31 cellular contexts compared by ENCODE assay signal in genomic region chr2:120385355-120386127, GRCh38. TPM values are rescaled to one million over a fixed set of nuclear protein-coding genes. Genes with fewer than 3 reads are reported as not detected.
DNase-seq lines count a peak whose midpoint lies in the region; ATAC-seq and TF ChIP-seq lines count a peak whose summit lies in the region.
"Had no signal": no experiment of that assay in that cellular context is flagged by ENCODE, and none has a peak within 500 bp of the region (broad histone marks: within the 10 kb centered on the region; RNA-seq: fewer than 3 reads in every experiment).

No MANE protein-coding gene starts in this region.

- H3K9me3 ChIP-seq in A673 (ENCODE audit: low read depth, low read length, poor library complexity, severe bottlenecking) = no peaks in the 10 kb centered on the region
- H3K9me3 ChIP-seq in CD8-positive, alpha-beta T cell (ENCODE audit: low read length) = no peaks in the 10 kb centered on the region
- H3K9me3 ChIP-seq: left lung, neutrophil, thyroid gland had no signal

- H3K56ac ChIP-seq in mesendoderm (ENCODE audit: low read length) = no peak overlapping the region

- no peak overlapping the region for H3K9ac ChIP-seq in mesendoderm (ENCODE audit: low read length)
- H3K9ac ChIP-seq: GM23248 had no signal

- H3K27ac Mint-ChIP-seq in WTC11 (no peak overlapping the region), type B pancreatic cell (no peak overlapping the region)
- no peak overlapping the region for H3K27ac Mint-ChIP-seq in CD8-positive, alpha-beta T cell
- H3K27ac Mint-ChIP-seq: activated naive CD8-positive, alpha-beta T cell treated with anti-CD3 and anti-CD28 coated beads, Interleukin-2, amount 50 U/mL, for 24 hours; activated T-cell treated with anti-CD3 and anti-CD28 coated beads, Interleukin-2, amount 50 U/mL, for 72 hours; memory B cell; progenitor cell of endocrine pancreas had no signal

- H3K4me1 ChIP-seq in A673 (ENCODE audit: insufficient read depth, low read length, poor library complexity, severe bottlenecking) (peaks cover 5% of the 10 kb centered on the region), mesendoderm (ENCODE audit: control insufficient read depth, low read depth, low read length) (no peaks in the 10 kb centered on the region)
- no peaks in the 10 kb centered on the region for H3K4me1 ChIP-seq in CD8-positive, alpha-beta T cell (ENCODE audit: insufficient read depth, low read length)
- H3K4me1 ChIP-seq: left lung had no signal

- H3K4me3 Mint-ChIP-seq in WTC11 (no peak overlapping the region), type B pancreatic cell (no peak overlapping the region)
- H3K4me3 Mint-ChIP-seq in CD8-positive, alpha-beta T cell = no peak overlapping the region
- H3K4me3 Mint-ChIP-seq: activated naive CD8-positive, alpha-beta T cell treated with anti-CD3 and anti-CD28 coated beads, Interleukin-2, amount 50 U/mL, for 24 hours; activated T-cell treated with anti-CD3 and anti-CD28 coated beads, Interleukin-2, amount 50 U/mL, for 72 hours; memory B cell had no signal

- no peak overlapping the region for H2AK5ac ChIP-seq in mesendoderm (ENCODE audit: low read length)

- H3K23ac ChIP-seq in mesendoderm (ENCODE audit: low read length) = no peak overlapping the region

- peaks cover 25% of the 10 kb centered on the region for H3K4me1 Mint-ChIP-seq in WTC11
- H3K4me1 Mint-ChIP-seq in CD8-positive, alpha-beta T cell (ENCODE audit: low read depth) = no peaks in the 10 kb centered on the region
- H3K4me1 Mint-ChIP-seq in type B pancreatic cell (ENCODE audit: unreplicated experiment) = no peaks in the 10 kb centered on the region
- H3K4me1 Mint-ChIP-seq: activated naive CD8-positive, alpha-beta T cell treated with anti-CD3 and anti-CD28 coated beads, Interleukin-2, amount 50 U/mL, for 24 hours; memory B cell had no signal

- POLR2A ChIA-PET in A673 (lab: Charles Lee; ENCODE audit: low non-redundant PET) (no interaction called here), WTC11 (lab: Charles Lee) (no interaction called here)
- POLR2A ChIA-PET in CD8-positive, alpha-beta T cell (lab: Charles Lee) = no interaction called here

- H3K27me3 ChIP-seq in A673 (replicated peaks; ENCODE audit: insufficient read depth, low read depth, low read length, poor library complexity) = no peaks in the 10 kb centered on the region
- H3K27me3 ChIP-seq in H7 (ENCODE audit: control insufficient read depth, insufficient read depth, low read length) = no peaks in the 10 kb centered on the region; the same call in 1 of the 2 replicates
- no peaks in the 10 kb centered on the region for H3K27me3 ChIP-seq in mesendoderm (ENCODE audit: insufficient read depth, low read length, poor library complexity)
- H3K27me3 ChIP-seq in CD8-positive, alpha-beta T cell (ENCODE audit: insufficient read depth, low read length) = no peaks in the 10 kb centered on the region
- H3K27me3 ChIP-seq: thyroid gland had no signal

- H3K4me3 ChIP-seq in A673 (ENCODE audit: low read depth, low read length, poor library complexity, severe bottlenecking) (no peak overlapping the region), H7 (ENCODE audit: insufficient read depth, low read depth, low read length) (no peak overlapping the region), mesendoderm (ENCODE audit: low read length) (no peak overlapping the region)
- no peak overlapping the region for H3K4me3 ChIP-seq in CD8-positive, alpha-beta T cell (ENCODE audit: low read depth, low read length)
- H3K4me3 ChIP-seq: GM23248, left lung, thyroid gland had no signal

- no peak overlapping the region for H4K5ac ChIP-seq in mesendoderm (ENCODE audit: low read length)

- DNase-seq in A673 (ENCODE audit: low spot score) (peak; percentile 45), H7 (peak; percentile 82), WTC11 (ENCODE audit: low spot score) (peak; percentile 35), mesendoderm (peak; percentile 60), nucleus accumbens (lab: John Stamatoyannopoulos, UW) (no peak), type B pancreatic cell (ENCODE audit: extremely low spot score, unreplicated experiment) (no peak)
- no peak for DNase-seq in CD8-positive, alpha-beta T cell
- DNase-seq in stimulated activated naive CD8-positive, alpha-beta T cell treated with anti-CD3 and anti-CD28 coated beads, Interleukin-15, Interleukin-2, amounts not matched to agents 100 U/mL and 50 U/mL, for 24 hours = no peak
- DNase-seq: activated naive CD8-positive, alpha-beta T cell treated with anti-CD3 and anti-CD28 coated beads, Interleukin-2, amount 50 U/mL, for 24 hours; activated T-cell treated with anti-CD3 and anti-CD28 coated beads, Interleukin-2, amount 50 U/mL, for 72 hours; C1 segment of cervical spinal cord; Calu3; caudate nucleus; cortex of kidney; effector memory CD4-positive, alpha-beta T cell; erythroblast; GM23248; NCI-H1417; NCI-H2081; NCI-H345; NCI-H82; RPMI8226; stimulated activated CD4-positive, alpha-beta T cell treated with anti-CD3 and anti-CD28 coated beads, Interleukin-4, amount 100 ng/mL, for 1 hour; T-helper 1 cell; thyroid gland had no signal

- H3K9me3 Mint-ChIP-seq in WTC11 = no peaks in the 10 kb centered on the region
- H3K9me3 Mint-ChIP-seq in CD8-positive, alpha-beta T cell = no peaks in the 10 kb centered on the region
- no peaks in the 10 kb centered on the region for H3K9me3 Mint-ChIP-seq in type B pancreatic cell
- H3K9me3 Mint-ChIP-seq: activated naive CD8-positive, alpha-beta T cell treated with anti-CD3 and anti-CD28 coated beads, Interleukin-2, amount 50 U/mL, for 24 hours; activated T-cell treated with anti-CD3 and anti-CD28 coated beads, Interleukin-2, amount 50 U/mL, for 72 hours; memory B cell had no signal

- no CpG with 5 or more reads among the region's 4 CpGs for WGBS in mesendoderm (ENCODE audit: extremely low coverage, insufficient coverage, low lambda C conversion rate)

- no peak overlapping the region for H4K8ac ChIP-seq in mesendoderm (ENCODE audit: low read depth, low read length)

- no peak overlapping the region for H3K18ac ChIP-seq in mesendoderm (ENCODE audit: low read length)

- H3K4ac ChIP-seq in mesendoderm (ENCODE audit: low read depth, low read length) = no peak overlapping the region

- no peaks in the 10 kb centered on the region for H3K79me2 ChIP-seq in mesendoderm (ENCODE audit: control insufficient read depth, insufficient read depth, low read length)

- H2BK5ac ChIP-seq in mesendoderm (ENCODE audit: low read length) = no peak overlapping the region

- H2BK120ac ChIP-seq in mesendoderm (ENCODE audit: low read depth, low read length) = no peak overlapping the region

- CTCF ChIA-PET in A673 (lab: Charles Lee) (no interaction called here), WTC11 (lab: Charles Lee) (interaction anchor here (0.6 to 1.2 kb wide), 4 partner anchors 10 to 132 kb away, joined by 3 read pairs; no protein-coding TSS in a partner anchor)
- CTCF ChIA-PET in CD8-positive, alpha-beta T cell (lab: Charles Lee) = no interaction called here

- no TSS peak for BruUV-seq in A673 (replicated peaks; lab: Mats Ljungman, UMichigan)

- H3K27ac ChIP-seq in A673 (ENCODE audit: low read depth, low read length, poor library complexity, severe bottlenecking) (no peak overlapping the region), mesendoderm (ENCODE audit: low read depth, low read length) (no peak overlapping the region)
- no peak overlapping the region for H3K27ac ChIP-seq in CD8-positive, alpha-beta T cell (ENCODE audit: low read depth, low read length)
- H3K27ac ChIP-seq: GM23248, HL-60, left lung, neutrophil, thyroid gland had no signal

- H3K36me3 ChIP-seq in A673 (ENCODE audit: insufficient read depth, low read length, poor library complexity, severe bottlenecking) = no peaks in the 10 kb centered on the region
- H3K36me3 ChIP-seq in H7 (replicated peaks; ENCODE audit: control insufficient read depth, insufficient read depth, low read length) = no peaks in the 10 kb centered on the region
- no peaks in the 10 kb centered on the region for H3K36me3 ChIP-seq in mesendoderm (ENCODE audit: control insufficient read depth, insufficient read depth, low read length)
- no peaks in the 10 kb centered on the region for H3K36me3 ChIP-seq in CD8-positive, alpha-beta T cell (ENCODE audit: insufficient read depth, low read length)
- H3K36me3 ChIP-seq: left lung, neutrophil, thyroid gland had no signal

- intact Hi-C loops in A673 (cut with micrococcal nuclease; ENCODE audit: unreplicated experiment) = no loop called here
- intact Hi-C loops in CD8-positive, alpha-beta T cell (cut with DNase I, micrococcal nuclease) = no loop called here

- peak; percentile 59 for ATAC-seq in WTC11
- ATAC-seq in CD8-positive, alpha-beta T cell = no peak
- no peak for ATAC-seq in stimulated activated naive CD8-positive, alpha-beta T cell treated with anti-CD3 and anti-CD28 coated beads, Interleukin-15, Interleukin-2, amounts not matched to agents 100 U/mL and 50 U/mL, for 24 hours
- ATAC-seq: activated naive CD8-positive, alpha-beta T cell treated with anti-CD3 and anti-CD28 coated beads, Interleukin-2, amount 50 U/mL, for 24 hours; activated T-cell treated with anti-CD3 and anti-CD28 coated beads, Interleukin-2, amount 50 U/mL, for 72 hours; left lung; sciatic nerve had no signal

- H2BK15ac ChIP-seq in mesendoderm (replicated peaks; ENCODE audit: low read depth) = no peak overlapping the region

- H3K36me3 Mint-ChIP-seq in WTC11 = no peaks in the 10 kb centered on the region
- no peaks in the 10 kb centered on the region for H3K36me3 Mint-ChIP-seq in CD8-positive, alpha-beta T cell
- no peaks in the 10 kb centered on the region for H3K36me3 Mint-ChIP-seq in type B pancreatic cell
- H3K36me3 Mint-ChIP-seq: memory B cell had no signal

- H3K27me3 Mint-ChIP-seq in WTC11 (ENCODE audit: low read depth) (no peaks in the 10 kb centered on the region; the same call in none of the 2 replicates), type B pancreatic cell (peaks cover 8% of the 10 kb centered on the region)
- peaks cover 5% of the 10 kb centered on the region for H3K27me3 Mint-ChIP-seq in CD8-positive, alpha-beta T cell (ENCODE audit: low read depth)
- H3K27me3 Mint-ChIP-seq: activated naive CD8-positive, alpha-beta T cell treated with anti-CD3 and anti-CD28 coated beads, Interleukin-2, amount 50 U/mL, for 24 hours had no signal

- H3K4me2 ChIP-seq in mesendoderm (ENCODE audit: low read length) = no peak overlapping the region

- H3K79me1 ChIP-seq in mesendoderm (ENCODE audit: low read length) = no peaks in the 10 kb centered on the region

- no peak for TF ChIP-seq CTCF in A673 (conservative IDR thresholded peaks at IDR 0.05; ENCODE audit: low read depth, low read length)
- TF ChIP-seq CTCF in WTC11 (IDR thresholded peaks at IDR 0.05) = no peak
- no peak for TF ChIP-seq CTCF in CD8-positive, alpha-beta T cell (IDR thresholded peaks at IDR 0.05)
- no peak for TF ChIP-seq CTCF in type B pancreatic cell (conservative IDR thresholded peaks at IDR 0.05)

TF ChIP-seq in WTC11, 78 proteins besides CTCF, POLR2A, EP300 and RAD21:
- TF ChIP-seq GTF2I (CRISPR knock-in tag; conservative IDR thresholded peaks at IDR 0.05) = peak; percentile 1; the same call in 1 of the 2 replicates
- TF ChIP-seq NFYB (CRISPR knock-in tag; conservative IDR thresholded peaks at IDR 0.05; ENCODE audit: low read depth) = no peak
TF ChIP-seq in WTC11: peak in this region for 1.

RNA-seq across cellular contexts. Expression of gene INHBB, which starts 39.6 kb away (rescaled TPM):
- total RNA-seq in A673 (2021) (0.09 TPM in 2 replicates), WTC11 (2021) (0.14 to 0.26 TPM (median 0.21 TPM) in 3 replicates), type B pancreatic cell (ENCODE audit: low replicate concordance) (4.9 and 7.5 TPM in 2 replicates)
- total RNA-seq in H7 (2014; rRNA removed; shearing (Covaris generic)) = 0.07 and 0.11 TPM in 2 replicates
- polyA plus RNA-seq in mesendoderm (2013, experiment 1 of 2) = 0.01 TPM
- polyA plus RNA-seq in mesendoderm (2013, experiment 2 of 2) = 0.01 TPM
- not detected for total RNA-seq in CD8-positive, alpha-beta T cell
- total RNA-seq: activated T-cell treated with anti-CD3 and anti-CD28 coated beads, Interleukin-2, amount 50 U/mL, for 72 hours; Calu3; progenitor cell of endocrine pancreas had no signal

Comparison
In these comparisons a context has a peak if more than half of its experiments do, and no peak if none do; other contexts are left out.
1. DNase-seq: peak in A673 (single experiment), H7 (single experiment), WTC11 (single experiment) and mesendoderm (single experiment); none in nucleus accumbens (0 of 56), CD8-positive, alpha-beta T cell (0 of 7), stimulated activated naive CD8-positive, alpha-beta T cell treated with anti-CD3 and anti-CD28 coated beads, Interleukin-15, Interleukin-2, amounts not matched to agents 100 U/mL and 50 U/mL, for 24 hours (single experiment) and type B pancreatic cell (single experiment).